Comparison of ENCODE assay signal across 19 cellular contexts in genomic region chr6:118697554-118697953, GRCh38. TPM values are rescaled to one million over a fixed set of nuclear protein-coding genes. Genes with fewer than 3 reads are reported as not detected.
A peak's percentile ranks its signal among the peaks of the same experiment; 100 is the strongest.
DNase-seq lines count a peak whose midpoint lies in the region; ATAC-seq and TF ChIP-seq lines count a peak whose summit lies in the region.
"Had no signal": no experiment of that assay in that cellular context is flagged by ENCODE, and none has a peak within 500 bp of the region (broad histone marks: within the 10 kb centered on the region; RNA-seq: fewer than 3 reads in every experiment).

No MANE protein-coding gene starts in this region.

- H3K27ac ChIP-seq in HCT116 (ENCODE audit: low read depth, low read length): no peak overlapping the region
- H3K27ac ChIP-seq: body of pancreas, heart left ventricle, right atrium auricular region had no signal

- H2AFZ ChIP-seq in HCT116 (ENCODE audit: low read depth, low read length, poor library complexity, severe bottlenecking): no peak overlapping the region

- TF ChIP-seq POLR2A in HCT116 (IDR thresholded peaks at IDR 0.05; ENCODE audit: borderline replicate concordance, extremely low read depth, insufficient read depth, insufficient read length) (no peak), erythroblast (IDR thresholded peaks at IDR 0.05; ENCODE audit: low read length) (no peak), GM18505 (IDR thresholded peaks at IDR 0.05; ENCODE audit: borderline replicate concordance, extremely low read depth, insufficient read depth, insufficient read length) (no peak)

- POLR2A ChIA-PET in HCT116 (lab: Charles Lee): no interaction called here
- POLR2A ChIA-PET in activated CD8-positive, alpha-beta T cell treated with anti-CD3 and anti-CD28 coated beads for 36 hours (lab: Charles Lee): interaction anchor here (0.6 to 3.6 kb wide), 7 partner anchors 9 to 48 kb away, joined by 3 to 18 read pairs (median 4); no protein-coding TSS in a partner anchor

- H4K20me1 ChIP-seq in HCT116 (ENCODE audit: insufficient read depth): no peaks in the 10 kb centered on the region

- TF ChIP-seq CTCF in BE2C (IDR thresholded peaks at IDR 0.05; ENCODE audit: low read depth, low read length) (0 out of 2 replicates have a peak, but pooled peaks have one; percentile 1), HCT116 (IDR thresholded peaks at IDR 0.05 in 2 of 3, conservative IDR thresholded peaks at IDR 0.05 in 1 of 3; ENCODE audit: borderline replicate concordance in 1 of 3, insufficient read depth in 1 of 3, low read depth in 2 of 3, low read length in 2 of 3) (no peak)
- no peak for TF ChIP-seq CTCF in activated CD8-positive, alpha-beta T cell treated with anti-CD3 and anti-CD28 coated beads for 36 hours (IDR thresholded peaks at IDR 0.05)

- intact Hi-C loops in HCT116 (cut with micrococcal nuclease): no loop called here
- intact Hi-C loops in activated CD8-positive, alpha-beta T cell treated with anti-CD3 and anti-CD28 coated beads for 36 hours (cut with micrococcal nuclease): no loop called here

- no peaks in the 10 kb centered on the region for H3K9me3 ChIP-seq in BE2C
- H3K9me3 ChIP-seq in HCT116 (ENCODE audit: control insufficient read depth in 1 of 2, insufficient read depth in 1 of 2, low read depth in 1 of 2, low read length in 2 of 2): no peaks in the 10 kb centered on the region
- H3K9me3 ChIP-seq: body of pancreas, right atrium auricular region had no signal

- DNase-seq in BE2C (no peak), HCT116 (ENCODE audit: low read depth, low spot score) (no peak), NCI-H510A (lab: John Stamatoyannopoulos, UW) (peak; percentile 28), erythroblast (lab: John Stamatoyannopoulos, UW) (peak; percentile 4 to 47)
- DNase-seq in stimulated activated CD4-positive, alpha-beta T cell treated with anti-CD3 and anti-CD28 coated beads, Interleukin-4, amount 100 ng/mL, for 24 hours: no peak
- no peak for DNase-seq in activated CD8-positive, alpha-beta T cell treated with anti-CD3 and anti-CD28 coated beads for 36 hours
- DNase-seq: activated CD4-positive, alpha-beta T cell treated with anti-CD3 and anti-CD28 coated beads for 1 hour; activated CD8-positive, alpha-beta memory T cell treated with anti-CD3 and anti-CD28 coated beads, Interleukin-2, amount 50 U/mL, for 4 hours; body of pancreas; Calu3; cortex of kidney; heart left ventricle; mammary epithelial cell; NCI-H2081 treated with DMSO at 0.1 percent for 48 hours; SHP77 treated with DMSO at 0.1 percent for 48 hours had no signal

- H3K4me3 Mint-ChIP-seq in activated CD8-positive, alpha-beta T cell treated with anti-CD3 and anti-CD28 coated beads for 36 hours: no peak overlapping the region
- H3K4me3 Mint-ChIP-seq: T-helper 2 cell treated with Interferon-gamma antibody and Interleukin-4, amounts not matched to agents 5 μg/mL and 100 μg/mL, for 36 hours had no signal

- H3K9me2 ChIP-seq in HCT116 (ENCODE audit: insufficient read depth): no peaks in the 10 kb centered on the region

- H3K4me3 ChIP-seq in BE2C (ENCODE audit: low read depth, low read length) (no peak overlapping the region), HCT116 (replicated peaks in 1 of 2; ENCODE audit: low read depth in 1 of 2, low read length in 2 of 2) (no peak overlapping the region)
- H3K4me3 ChIP-seq: body of pancreas, heart left ventricle, right atrium auricular region had no signal

- TF ChIP-seq RAD21 in HCT116 (IDR thresholded peaks at IDR 0.05; ENCODE audit: low read depth): 0 out of 2 replicates have a peak, but pooled peaks have one; percentile 4

- H3K4me2 ChIP-seq in HCT116 (ENCODE audit: low read length): no peak overlapping the region

- ATAC-seq in HCT116 (no peak), GM18505 (IDR thresholded peaks at IDR 0.05; ENCODE audit: unreplicated experiment) (no peak), GM19395 (IDR thresholded peaks at IDR 0.05; ENCODE audit: unreplicated experiment) (no peak)
- ATAC-seq in activated CD8-positive, alpha-beta T cell treated with anti-CD3 and anti-CD28 coated beads for 36 hours: no peak
- ATAC-seq: body of pancreas, heart left ventricle had no signal

- CTCF ChIA-PET in HCT116 (lab: Charles Lee): no interaction called here
- CTCF ChIA-PET in activated CD8-positive, alpha-beta T cell treated with anti-CD3 and anti-CD28 coated beads for 36 hours (lab: Charles Lee): interaction anchor here (0.9 to 2.3 kb wide), 9 partner anchors 9 to 196 kb away, joined by 3 to 14 read pairs (median 5); partner anchors contain the start of gene ASF1A

- no peaks in the 10 kb centered on the region for H3K27me3 Mint-ChIP-seq in activated CD8-positive, alpha-beta T cell treated with anti-CD3 and anti-CD28 coated beads for 36 hours

- BruUV-seq in HCT116 (replicated peaks; lab: Mats Ljungman, UMichigan): no TSS peak

- peaks cover 5% of the 10 kb centered on the region for H3K9me3 Mint-ChIP-seq in activated CD8-positive, alpha-beta T cell treated with anti-CD3 and anti-CD28 coated beads for 36 hours

- H3K36me3 Mint-ChIP-seq in activated CD8-positive, alpha-beta T cell treated with anti-CD3 and anti-CD28 coated beads for 36 hours (ENCODE audit: low read depth): peaks cover 73% of the 10 kb centered on the region

- H3K4me1 Mint-ChIP-seq in activated CD8-positive, alpha-beta T cell treated with anti-CD3 and anti-CD28 coated beads for 36 hours (ENCODE audit: low read depth): peaks cover 81% of the 10 kb centered on the region

- no peak overlapping the region for H3K27ac Mint-ChIP-seq in activated CD8-positive, alpha-beta T cell treated with anti-CD3 and anti-CD28 coated beads for 36 hours
- H3K27ac Mint-ChIP-seq: T-helper 2 cell treated with Interferon-gamma antibody and Interleukin-4, amounts not matched to agents 5 μg/mL and 100 μg/mL, for 36 hours had no signal

- no peaks in the 10 kb centered on the region for H3K36me3 ChIP-seq in BE2C
- H3K36me3 ChIP-seq in HCT116 (ENCODE audit: control insufficient read depth in 1 of 2, insufficient read depth in 2 of 2, low read length in 2 of 2): no peaks in the 10 kb centered on the region
- H3K36me3 ChIP-seq: heart left ventricle, right atrium auricular region had no signal

- H3K27me3 ChIP-seq in BE2C: no peaks in the 10 kb centered on the region
- H3K27me3 ChIP-seq in HCT116 (ENCODE audit: insufficient read depth, low read length): no peaks in the 10 kb centered on the region
- H3K27me3 ChIP-seq: body of pancreas, heart left ventricle, right atrium auricular region had no signal

- RAD21 ChIA-PET in HCT116 (lab: Charles Lee; ENCODE audit: low non-redundant PET in 1 of 2, low total read pairs in 2 of 2, uncharacterized antibody in 2 of 2, unreplicated experiment in 2 of 2): no interaction called here

- no peaks in the 10 kb centered on the region for H3K79me2 ChIP-seq in HCT116 (ENCODE audit: insufficient read depth, low read length)

- no peak overlapping the region for H3K9ac ChIP-seq in HCT116 (ENCODE audit: low read length)

- peaks cover 11% of the 10 kb centered on the region for H3K4me1 ChIP-seq in BE2C
- no peaks in the 10 kb centered on the region for H3K4me1 ChIP-seq in HCT116 (ENCODE audit: control insufficient read depth in 1 of 2, insufficient read depth in 2 of 2, low read length in 2 of 2)
- H3K4me1 ChIP-seq: body of pancreas, heart left ventricle, right atrium auricular region had no signal

TF ChIP-seq in HCT116, 20 proteins besides CTCF, POLR2A, EP300 and RAD21 (continues in another document):
- TF ChIP-seq JUND (IDR thresholded peaks at IDR 0.05): no peak
- no peak for TF ChIP-seq SRF (IDR thresholded peaks at IDR 0.05; ENCODE audit: low read depth)
- TF ChIP-seq CBX3 (IDR thresholded peaks at IDR 0.05; ENCODE audit: low read depth): no peak
- TF ChIP-seq SP1 (IDR thresholded peaks at IDR 0.05; ENCODE audit: low read depth): no peak
- TF ChIP-seq EZH2phosphoT487 (IDR thresholded peaks at IDR 0.05; ENCODE audit: borderline replicate concordance): no peak
- TF ChIP-seq REST (IDR thresholded peaks at IDR 0.05; ENCODE audit: low read depth): no peak
- TF ChIP-seq TCF7L2 (IDR thresholded peaks at IDR 0.05; ENCODE audit: borderline replicate concordance, extremely low read depth, insufficient read depth, insufficient read length): no peak
- no peak for TF ChIP-seq POLR2AphosphoS5 (IDR thresholded peaks at IDR 0.05; ENCODE audit: low read depth, low read length)
- no peak for TF ChIP-seq ELF1 (IDR thresholded peaks at IDR 0.05; ENCODE audit: borderline replicate concordance, low read depth)
- TF ChIP-seq ZFX (IDR thresholded peaks at IDR 0.05): no peak
- TF ChIP-seq EGR1 (IDR thresholded peaks at IDR 0.05; ENCODE audit: low read depth): no peak
- TF ChIP-seq SIN3A (IDR thresholded peaks at IDR 0.05; ENCODE audit: low read depth): no peak
- TF ChIP-seq MAX (IDR thresholded peaks at IDR 0.05): no peak

RNA-seq across cellular contexts. Expression of gene CEP85L, which starts 46.2 kb away (rescaled TPM):
- polyA plus RNA-seq in BE2C (2012; ENCODE audit: insufficient read depth, insufficient read length, low read depth): 1.5 TPM
- total RNA-seq in HCT116 (2021; ENCODE audit: unreplicated experiment): 4.9 TPM
- 1.2 and 1.6 TPM in 2 replicates for polyA plus RNA-seq in HCT116 (2012)
- total RNA-seq in activated CD8-positive, alpha-beta T cell treated with anti-CD3 and anti-CD28 coated beads for 36 hours: 10 to 100 TPM; 39.6 to 40.3 TPM

Comparison
In these comparisons a context has a peak if more than half of its experiments do, and no peak if none do; other contexts are left out.
1. DNase-seq: peak in NCI-H510A (single experiment) and erythroblast (2 of 2); none in BE2C (single experiment), HCT116 (single experiment), stimulated activated CD4-positive, alpha-beta T cell treated with anti-CD3 and anti-CD28 coated beads, Interleukin-4, amount 100 ng/mL, for 24 hours (single experiment) and activated CD8-positive, alpha-beta T cell treated with anti-CD3 and anti-CD28 coated beads for 36 hours (single experiment).